Comparison of ENCODE assay signal across 8 cellular contexts in the genomic region with DNA sequence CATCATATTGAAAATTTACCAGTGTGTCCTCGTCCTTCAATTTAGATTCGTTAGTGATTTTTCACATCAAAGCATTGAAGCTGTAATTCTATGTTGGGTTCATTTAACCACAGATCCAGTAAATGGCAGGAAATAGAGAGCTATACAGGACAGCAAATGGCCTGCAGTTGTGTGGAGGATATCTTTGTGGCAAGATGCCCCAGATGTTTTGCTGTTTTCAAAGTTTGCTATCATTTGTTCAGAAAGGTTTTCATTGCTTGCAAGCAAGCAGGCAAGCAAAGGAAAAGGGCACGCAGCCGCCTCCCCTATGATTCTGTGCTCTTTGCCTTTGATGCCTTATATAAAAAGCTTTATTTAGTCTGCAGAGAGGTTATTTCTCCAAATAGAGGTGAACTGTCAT.
DNase-seq lines count a peak whose midpoint lies in the region; ATAC-seq, FAIRE-seq and TF ChIP-seq lines count a peak whose summit lies in the region.
"Had no signal": no experiment of that assay in that cellular context is flagged by ENCODE, and none has a peak within 500 bp of the region (broad histone marks: within the 10 kb centered on the region; RNA-seq: fewer than 3 reads in every experiment).

No MANE protein-coding gene starts in this region.

- in situ Hi-C loops in gastrocnemius medialis (cut with MboI; ENCODE audit: low sequenced_read_pairs in 4 of 4) = no loop called here

- intact Hi-C loops in gastrocnemius medialis (cut with DNase I; ENCODE audit: low total_unique reads) = no loop called here

- no peak for TF ChIP-seq POLR2A in gastrocnemius medialis (IDR thresholded peaks at IDR 0.05)

- peaks cover 66% of the 10 kb centered on the region for H3K4me1 Mint-ChIP-seq in T-helper 1 cell treated with Interleukin-12 subunit alpha and Interleukin-12 subunit beta and Interleukin-4 antibody, amounts not matched to agents 30 μg/mL and 1 μg/mL, for 36 hours (ENCODE audit: low read depth)
- H3K4me1 Mint-ChIP-seq in neural progenitor cell = peaks cover 6% of the 10 kb centered on the region

- H3K9ac ChIP-seq in neural progenitor cell = no peak overlapping the region

- H3K36me3 ChIP-seq in esophagus (ENCODE audit: control insufficient read depth in 2 of 2, insufficient read depth in 2 of 2, low read length in 1 of 2) = no peaks in the 10 kb centered on the region
- no peaks in the 10 kb centered on the region for H3K36me3 ChIP-seq in gastrocnemius medialis
- H3K36me3 ChIP-seq in neural progenitor cell = no peaks in the 10 kb centered on the region

- H3K4me3 Mint-ChIP-seq in T-helper 1 cell treated with Interleukin-12 subunit alpha and Interleukin-12 subunit beta and Interleukin-4 antibody, amounts not matched to agents 30 μg/mL and 1 μg/mL, for 36 hours = peak overlapping the region; percentile 77
- H3K4me3 Mint-ChIP-seq in neural progenitor cell = no peak overlapping the region
- H3K4me3 Mint-ChIP-seq: H9 had no signal

- no peaks in the 10 kb centered on the region for H4K20me1 ChIP-seq in neural progenitor cell (ENCODE audit: low read depth)

- H3K36me3 Mint-ChIP-seq in T-helper 1 cell treated with Interleukin-12 subunit alpha and Interleukin-12 subunit beta and Interleukin-4 antibody, amounts not matched to agents 30 μg/mL and 1 μg/mL, for 36 hours (ENCODE audit: low read depth) = peaks cover 16% of the 10 kb centered on the region
- peaks cover 5% of the 10 kb centered on the region for H3K36me3 Mint-ChIP-seq in neural progenitor cell

- H3K27me3 Mint-ChIP-seq in T-helper 1 cell treated with Interleukin-12 subunit alpha and Interleukin-12 subunit beta and Interleukin-4 antibody, amounts not matched to agents 30 μg/mL and 1 μg/mL, for 36 hours (ENCODE audit: low read depth) = no peaks in the 10 kb centered on the region
- no peaks in the 10 kb centered on the region for H3K27me3 Mint-ChIP-seq in neural progenitor cell (ENCODE audit: insufficient read depth, low read depth)

- peaks cover 13% of the 10 kb centered on the region for H3K79me2 ChIP-seq in neural progenitor cell (ENCODE audit: low read depth)

- no peaks in the 10 kb centered on the region for H3F3A ChIP-seq in neural progenitor cell (ENCODE audit: low read depth)

- H3K27me3 ChIP-seq in esophagus (ENCODE audit: control insufficient read depth in 1 of 2, insufficient read depth in 2 of 2, low read length in 2 of 2) (no peaks in the 10 kb centered on the region), gastrocnemius medialis (no peaks in the 10 kb centered on the region), neural progenitor cell (no peaks in the 10 kb centered on the region)

- no peak for TF ChIP-seq CTCF in gastrocnemius medialis (IDR thresholded peaks at IDR 0.05 in 4 of 5, conservative IDR thresholded peaks at IDR 0.05 in 1 of 5)
- TF ChIP-seq CTCF in neural progenitor cell (IDR thresholded peaks at IDR 0.05) = no peak

- H3K4me2 ChIP-seq in neural progenitor cell = no peak overlapping the region

- H3K4me3 ChIP-seq in esophagus (ENCODE audit: low read depth in 1 of 2, low read length in 2 of 2) (no peak overlapping the region), gastrocnemius medialis (peak overlapping the region in 2 of 4 donors; percentile 19 to 20), neural progenitor cell (no peak overlapping the region)

- no peak for DNase-seq in GM19239 (ENCODE audit: insufficient read length, low spot score)
- DNase-seq in gastrocnemius medialis = no peak
- DNase-seq in DMS 273 (lab: John Stamatoyannopoulos, UW; ENCODE audit: unreplicated experiment) = no peak
- DNase-seq in COLO668 (lab: John Stamatoyannopoulos, UW; ENCODE audit: unreplicated experiment) = no peak
- DNase-seq in neural progenitor cell (ENCODE audit: low spot score) = no peak
- DNase-seq: H9 had no signal

- FAIRE-seq in GM19239 (lab: Jason Lieb, UNC) = peak; percentile 74

- no peak overlapping the region for H2AFZ ChIP-seq in neural progenitor cell (replicated peaks)

- H3K27ac ChIP-seq in esophagus (ENCODE audit: low read depth in 2 of 2, low read length in 1 of 2) (peak overlapping the region; percentile 54 to 55), gastrocnemius medialis (peak overlapping the region; percentile 49 to 63 (median 59)), neural progenitor cell (no peak overlapping the region)

- H3K9me3 Mint-ChIP-seq in T-helper 1 cell treated with Interleukin-12 subunit alpha and Interleukin-12 subunit beta and Interleukin-4 antibody, amounts not matched to agents 30 μg/mL and 1 μg/mL, for 36 hours = no peaks in the 10 kb centered on the region
- H3K9me3 Mint-ChIP-seq in neural progenitor cell = peaks cover 7% of the 10 kb centered on the region

- H3K4me1 ChIP-seq in esophagus (ENCODE audit: control insufficient read depth in 2 of 2, insufficient read depth in 2 of 2, low read length in 1 of 2) (peaks cover 5 to 11% of the 10 kb centered on the region in 2 donors), gastrocnemius medialis (peaks cover 47 to 49% of the 10 kb centered on the region in 2 donors), neural progenitor cell (no peaks in the 10 kb centered on the region)

- no peak for ATAC-seq in gastrocnemius medialis

- H3K9me3 ChIP-seq in esophagus (ENCODE audit: control insufficient read depth in 2 of 2, insufficient read depth in 1 of 2, low read depth in 1 of 2, low read length in 1 of 2) = no peaks in the 10 kb centered on the region
- no peaks in the 10 kb centered on the region for H3K9me3 ChIP-seq in gastrocnemius medialis
- no peaks in the 10 kb centered on the region for H3K9me3 ChIP-seq in neural progenitor cell (ENCODE audit: low read depth)

- peak overlapping the region; percentile 96 for H3K27ac Mint-ChIP-seq in T-helper 1 cell treated with Interleukin-12 subunit alpha and Interleukin-12 subunit beta and Interleukin-4 antibody, amounts not matched to agents 30 μg/mL and 1 μg/mL, for 36 hours
- no peak overlapping the region for H3K27ac Mint-ChIP-seq in neural progenitor cell

- WGBS in esophagus, 2 donors = 43 to 56% methylated on average over 4 of the region's 4 CpGs
